ENCODE assay signal across 15 cellular contexts in the genomic region with DNA sequence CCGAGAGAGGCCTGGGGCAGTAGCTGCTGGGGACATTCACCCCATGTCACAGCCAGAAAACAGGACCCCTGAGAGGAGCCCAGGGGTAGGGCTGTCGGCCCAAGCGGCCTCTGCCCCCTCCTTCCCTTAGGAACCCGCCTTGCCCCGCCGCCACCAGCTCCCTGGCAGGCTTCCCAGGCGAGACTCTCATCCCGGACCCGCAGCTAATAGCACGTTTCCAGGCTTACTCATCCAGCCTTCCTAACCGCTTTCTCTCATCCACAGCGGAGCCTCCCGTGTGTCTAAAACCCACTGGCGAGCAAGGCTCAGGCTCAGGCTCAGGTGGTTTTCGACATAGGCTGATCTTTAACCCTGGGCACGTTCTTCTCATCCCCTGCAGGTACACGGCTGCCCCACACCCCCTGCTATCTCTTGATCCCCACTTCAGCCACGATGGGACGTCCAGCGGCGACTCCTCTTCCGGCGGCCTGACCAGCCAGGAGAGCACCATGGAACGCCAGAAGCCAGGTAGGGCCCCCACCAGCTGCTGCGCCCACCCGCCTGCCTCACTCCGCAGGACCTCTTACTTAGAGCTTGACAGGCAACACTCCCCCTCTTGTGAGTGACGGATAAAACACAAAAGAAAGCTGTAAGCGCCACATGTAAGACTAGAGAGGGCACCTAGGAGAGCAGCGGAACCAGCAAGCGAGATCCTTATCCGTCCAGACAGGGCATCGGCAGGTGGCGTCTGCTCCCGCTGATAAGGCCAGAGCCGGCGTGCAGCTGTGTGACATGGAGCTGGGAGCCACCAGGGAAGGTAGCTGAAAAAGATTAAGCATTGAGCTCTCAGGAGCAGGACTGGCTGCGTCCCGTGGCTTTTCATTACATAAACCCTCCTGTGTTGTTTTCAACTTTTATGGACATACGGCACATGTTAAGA.
DNase-seq lines count a peak whose midpoint lies in the region; ATAC-seq, FAIRE-seq and TF ChIP-seq lines count a peak whose summit lies in the region.
"Had no signal": no experiment of that assay in that cellular context is flagged by ENCODE, and none has a peak within 500 bp of the region (broad histone marks: within the 10 kb centered on the region; RNA-seq: fewer than 3 reads in every experiment).

No MANE protein-coding gene starts in this region.

- no peak overlapping the region for H4K91ac ChIP-seq in IMR-90 (ENCODE audit: insufficient read depth, low read depth, low read length)

- H2AFZ ChIP-seq in IMR-90 (replicated peaks; ENCODE audit: low read length, poor library complexity) (peak overlapping the region; percentile 63), keratinocyte (ENCODE audit: control insufficient read depth, low read length) (no peak overlapping the region)

- 72% methylated on average over 16 of the region's 40 CpGs; no CpG with 5 or more reads in 1 of the 2 experiments for WGBS in IMR-90 (ENCODE audit: extremely low coverage in 2 of 2, insufficient read length in 1 of 2), 2 experiments
- 91 to 93% (median 92%) methylated on average over 40 of the region's 40 CpGs for WGBS in ovary, 3 donors

- H2AK5ac ChIP-seq in IMR-90 (ENCODE audit: low read depth, low read length): no peak overlapping the region

- H2BK120ac ChIP-seq in IMR-90 (ENCODE audit: low read depth, low read length): no peak overlapping the region

- ATAC-seq in IMR-90 (ENCODE audit: low read depth): no peak
- ATAC-seq: HepG2 had no signal

- H3K9me1 ChIP-seq in IMR-90 (ENCODE audit: insufficient read depth, low read length) (peaks cover 16% of the 10 kb centered on the region), keratinocyte (ENCODE audit: control insufficient read depth, extremely low read depth, insufficient read depth, low read length) (peaks cover 2% of the 10 kb centered on the region)

- no peak for TF ChIP-seq RAD21 in IMR-90 (IDR thresholded peaks at IDR 0.05; ENCODE audit: low read length)

- no peaks in the 10 kb centered on the region for H3K79me2 ChIP-seq in keratinocyte (ENCODE audit: control insufficient read depth, insufficient read depth, low read length)

- H3K4me3 ChIP-seq in IMR-90 (ENCODE audit: insufficient read depth, low read depth, low read length) (no peak overlapping the region), keratinocyte (ENCODE audit: control insufficient read depth in 2 of 3, extremely low read depth in 1 of 3, insufficient read depth in 2 of 3, low read depth in 1 of 3, low read length in 3 of 3) (no peak overlapping the region), ovary (no peak overlapping the region), coronary artery (no peak overlapping the region)
- H3K4me3 ChIP-seq: vagina had no signal

- H4K20me1 ChIP-seq in IMR-90 (ENCODE audit: insufficient read depth, low read length) (0 out of 2 replicates have a peak, but pooled peaks cover 9% of the 10 kb centered on the region), keratinocyte (ENCODE audit: control insufficient read depth, extremely low read depth, insufficient read depth, low read length) (no peaks in the 10 kb centered on the region)

- in situ Hi-C loops in IMR-90 (cut with MboI; ENCODE audit: low sequenced_read_pairs) (no loop called here), GM13977 (cut with MboI; ENCODE audit: low pct_unique_long_range_greater_than_20kb, low sequenced_read_pairs, unreplicated experiment) (no loop called here)

- peak overlapping the region; percentile 90 for H2AK9ac ChIP-seq in IMR-90 (replicated peaks; ENCODE audit: low read depth, low read length, poor library complexity)

- no peak overlapping the region for H2BK15ac ChIP-seq in IMR-90 (ENCODE audit: low read depth, low read length)

- H3K14ac ChIP-seq in IMR-90 (replicated peaks; ENCODE audit: low read depth, low read length): no peak overlapping the region

- no peak overlapping the region for H3K18ac ChIP-seq in IMR-90 (ENCODE audit: low read depth, low read length)

- no peak overlapping the region for H3K56ac ChIP-seq in IMR-90 (ENCODE audit: extremely low read depth, insufficient read depth, low read length)

- H2BK20ac ChIP-seq in IMR-90 (ENCODE audit: low read depth, low read length): no peak overlapping the region

- intact Hi-C loops in IMR-90 (cut with micrococcal nuclease) (no loop called here), ovary (cut with DNase I) (no loop called here)

- no peak for TF ChIP-seq EP300 in ovary (IDR thresholded peaks at IDR 0.05)

- H4K5ac ChIP-seq in IMR-90 (ENCODE audit: low read depth, low read length): no peak overlapping the region

- no peak overlapping the region for H3K23ac ChIP-seq in IMR-90 (ENCODE audit: low read depth, low read length)

- no peak overlapping the region for H2BK5ac ChIP-seq in IMR-90 (ENCODE audit: low read depth, low read length, poor library complexity, severe bottlenecking)

- peak; percentile 52 for DNase-seq in D341Med (ENCODE audit: low spot score)
- peak; percentile 51 for DNase-seq in IMR-90
- DNase-seq in amniotic epithelial cell (ENCODE audit: low read depth): peak; percentile 67
- DNase-seq in keratinocyte (ENCODE audit: low read depth, low spot score): no peak
- DNase-seq in ovary: no peak
- DNase-seq in foreskin melanocyte: no peak
- DNase-seq in GM13977 (ENCODE audit: low spot score): no peak
- DNase-seq in coronary artery (ENCODE audit: low spot score): no peak
- DNase-seq: activated CD8-positive, alpha-beta memory T cell treated with anti-CD3 and anti-CD28 coated beads for 24 hours; DMS153; NCI-H1105; NCI-H226 had no signal

- H3K9me3 ChIP-seq in IMR-90 (ENCODE audit: control insufficient read depth, insufficient read depth, low read length): no peaks in the 10 kb centered on the region
- no peaks in the 10 kb centered on the region for H3K9me3 ChIP-seq in keratinocyte (ENCODE audit: control insufficient read depth, low read depth, low read length)
- no peaks in the 10 kb centered on the region for H3K9me3 ChIP-seq in ovary
- H3K9me3 ChIP-seq: vagina had no signal

- H4K8ac ChIP-seq in IMR-90 (ENCODE audit: low read depth in 2 of 2, low read length in 2 of 2): no peak overlapping the region

- H3K4me1 ChIP-seq in IMR-90 (ENCODE audit: control insufficient read depth, insufficient read depth, low read length): no peaks in the 10 kb centered on the region
- peaks cover 15% of the 10 kb centered on the region for H3K4me1 ChIP-seq in keratinocyte (ENCODE audit: control insufficient read depth, extremely low read depth, insufficient read depth, low read length)
- H3K4me1 ChIP-seq in ovary (ENCODE audit: insufficient read depth): no peaks in the 10 kb centered on the region
- H3K4me1 ChIP-seq: vagina had no signal

- dilution Hi-C loops in IMR-90 (cut with HindIII; ENCODE audit: low sequenced_read_pairs, unreplicated experiment) (no loop called here), keratinocyte (cut with MboI; ENCODE audit: extremely low pct_ligation_motif_present, low sequenced_read_pairs) (no loop called here)

- H3K4me2 ChIP-seq in IMR-90 (ENCODE audit: low read depth, low read length) (no peak overlapping the region), keratinocyte (ENCODE audit: control insufficient read depth, extremely low read depth, insufficient read depth, low read depth, low read length) (no peak overlapping the region)

- no peak overlapping the region for H3K27ac ChIP-seq in IMR-90 (ENCODE audit: insufficient read depth, low read length)
- no peak overlapping the region for H3K27ac ChIP-seq in keratinocyte (ENCODE audit: control insufficient read depth, insufficient read depth, low read length)
- no peak overlapping the region for H3K27ac ChIP-seq in ovary
- H3K27ac ChIP-seq in coronary artery: no peak overlapping the region
- H3K27ac ChIP-seq: vagina, VCaP had no signal

- H3K4ac ChIP-seq in IMR-90 (ENCODE audit: low read depth, low read length): no peak overlapping the region

- TF ChIP-seq CTCF in IMR-90 (conservative IDR thresholded peaks at IDR 0.05; ENCODE audit: low read depth, low read length): no peak
- no peak for TF ChIP-seq CTCF in keratinocyte (optimal IDR thresholded peaks at IDR 0.05 in 1 of 3, IDR thresholded peaks at IDR 0.05 in 1 of 3, conservative IDR thresholded peaks at IDR 0.05 in 1 of 3; ENCODE audit: extremely low read depth in 1 of 3, insufficient read depth in 2 of 3, low read length in 3 of 3)
- TF ChIP-seq CTCF in ovary (IDR thresholded peaks at IDR 0.05): no peak
- TF ChIP-seq CTCF in GM13977 (IDR thresholded peaks at IDR 0.05; ENCODE audit: extremely low read depth, insufficient read depth, missing control alignments): no peak
- TF ChIP-seq CTCF in coronary artery (IDR thresholded peaks at IDR 0.05): no peak

- peaks cover 5 to 32% of the 10 kb centered on the region in 2 experiments; a peak in 2 of 4 replicates for H3K79me1 ChIP-seq in IMR-90 (ENCODE audit: low read depth in 1 of 2, low read length in 2 of 2)

- H3K36me3 ChIP-seq in IMR-90 (ENCODE audit: control insufficient read depth, insufficient read depth, low read length): peaks cover 12% of the 10 kb centered on the region
- H3K36me3 ChIP-seq in keratinocyte (ENCODE audit: control insufficient read depth in 2 of 2, extremely low read depth in 1 of 2, insufficient read depth in 2 of 2, low read length in 2 of 2): peaks cover 10 to 11% of the 10 kb centered on the region in 2 experiments
- H3K36me3 ChIP-seq in ovary: no peaks in the 10 kb centered on the region

- no TSS peak for BruUV-seq in IMR-90 (replicated peaks; lab: Mats Ljungman, UMichigan)

- POLR2A ChIA-PET in IMR-90 (lab: Charles Lee; ENCODE audit: unreplicated experiment): no interaction called here

- peak; percentile 67 for FAIRE-seq in keratinocyte (lab: Jason Lieb, UNC)
- FAIRE-seq: HepG2 had no signal

- H3K27me3 ChIP-seq in IMR-90 (ENCODE audit: control insufficient read depth, insufficient read depth, low read length): no peaks in the 10 kb centered on the region
- no peaks in the 10 kb centered on the region for H3K27me3 ChIP-seq in keratinocyte (ENCODE audit: control insufficient read depth, extremely low read depth, insufficient read depth, low read length)
- no peaks in the 10 kb centered on the region for H3K27me3 ChIP-seq in ovary
- H3K27me3 ChIP-seq: vagina had no signal

- TF ChIP-seq POLR2A in IMR-90 (IDR thresholded peaks at IDR 0.05; ENCODE audit: low read depth, low read length): no peak
- TF ChIP-seq POLR2A in ovary (IDR thresholded peaks at IDR 0.05): no peak

- H3K9ac ChIP-seq in IMR-90 (ENCODE audit: low read depth, low read length) (no peak overlapping the region), keratinocyte (ENCODE audit: control insufficient read depth, extremely low read depth, insufficient read depth, low read length) (no peak overlapping the region)

- CTCF ChIA-PET in IMR-90 (lab: Yijun Ruan, JAX): interaction anchor here (1.0 to 1.6 kb wide), 2 partner anchors 10 to 251 kb away, joined by 4 to 6 read pairs; no protein-coding TSS in a partner anchor

TF ChIP-seq in IMR-90, 13 proteins besides CTCF, POLR2A, EP300 and RAD21 (continues in another document):
- TF ChIP-seq BHLHE40 (IDR thresholded peaks at IDR 0.05; ENCODE audit: low read depth, low read length) (0 out of 2 replicates have a peak, but pooled peaks have one; percentile 43), SMC3 (IDR thresholded peaks at IDR 0.05; ENCODE audit: low read depth, low read length) (no peak), MAFK (IDR thresholded peaks at IDR 0.05; ENCODE audit: low read depth, low read length) (no peak), CEBPB (IDR thresholded peaks at IDR 0.05; ENCODE audit: low read depth, low read length) (no peak), CHD1 (IDR thresholded peaks at IDR 0.05; ENCODE audit: low read depth, low read length) (no peak)

Comparison
In these comparisons a context has a peak if more than half of its experiments do, and no peak if none do; other contexts are left out.
1. DNase-seq: peak in D341Med (single experiment), IMR-90 (single experiment) and amniotic epithelial cell (single experiment); none in keratinocyte (single experiment), ovary (0 of 5), foreskin melanocyte (single experiment), GM13977 (single experiment) and coronary artery (single experiment).